Comparison of ENCODE assay signal across 8 cellular contexts in the genomic region with DNA sequence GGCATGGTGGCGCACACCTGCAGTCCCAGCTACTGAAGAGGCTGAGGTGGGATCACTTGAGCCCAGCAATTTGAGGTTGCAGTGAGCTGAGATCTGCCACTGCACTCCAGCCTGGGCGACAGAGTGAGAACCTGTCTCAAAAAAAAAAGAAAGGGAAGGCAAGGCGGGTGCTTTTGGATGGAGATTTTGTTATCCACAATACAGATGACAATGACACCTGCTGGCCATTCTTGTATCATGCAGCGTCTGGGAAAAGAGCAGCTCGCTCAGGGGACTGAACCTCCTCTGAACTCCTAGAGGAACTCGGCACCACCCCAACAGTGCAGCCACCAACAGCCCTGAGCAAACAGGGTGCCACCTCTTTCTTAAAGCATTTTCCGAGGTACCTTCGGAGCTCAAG. TPM values are rescaled to one million over a fixed set of nuclear protein-coding genes. Genes with fewer than 3 reads are reported as not detected.
DNase-seq lines count a peak whose midpoint lies in the region; ATAC-seq and TF ChIP-seq lines count a peak whose summit lies in the region.

No MANE protein-coding gene starts in this region.

- intact Hi-C loops in gastrocnemius medialis (cut with DNase I; ENCODE audit: low total_unique reads) = loop anchor here (2.0 kb wide), 1 partner anchor 282 kb away; no protein-coding TSS in a partner anchor

- H3K4me3 Mint-ChIP-seq in glutamatergic neuron (ENCODE audit: unreplicated experiment) = no peak overlapping the region

- H3K27me3 ChIP-seq in gastrocnemius medialis = no peaks in the 10 kb centered on the region

- no peak for TF ChIP-seq POLR2A in gastrocnemius medialis (IDR thresholded peaks at IDR 0.05)

- DNase-seq in NCI-H1436 (lab: John Stamatoyannopoulos, UW) (peak; percentile 17), NCI-H1436 treated with DMSO at 0.1 percent for 48 hours (lab: John Stamatoyannopoulos, UW) (no peak), Kasumi-1 (lab: John Stamatoyannopoulos, UW) (peak; percentile 59 to 66), glutamatergic neuron (peak; percentile 69), gastrocnemius medialis (no peak)

- H3K9me3 ChIP-seq in gastrocnemius medialis = no peaks in the 10 kb centered on the region

- no peak overlapping the region for H3K27ac ChIP-seq in gastrocnemius medialis

- no peak overlapping the region for H3K27ac Mint-ChIP-seq in glutamatergic neuron (ENCODE audit: unreplicated experiment)

- in situ Hi-C loops in gastrocnemius medialis (cut with MboI; ENCODE audit: low sequenced_read_pairs in 4 of 4) = loop anchor here in 1 of 4 donors (10.0 kb wide), 1 partner anchor 278 kb away; no protein-coding TSS in a partner anchor

- H3K36me3 ChIP-seq in gastrocnemius medialis = peaks cover 0 to 28% of the 10 kb centered on the region in 2 donors

- H3K27me3 Mint-ChIP-seq in glutamatergic neuron (ENCODE audit: unreplicated experiment) = no peaks in the 10 kb centered on the region

- peak in 1 of 2 donors; percentile 51 for ATAC-seq in gastrocnemius medialis
- ATAC-seq in GM21619 (IDR thresholded peaks at IDR 0.05; ENCODE audit: unreplicated experiment) = no peak
- no peak for ATAC-seq in GM19452 (IDR thresholded peaks at IDR 0.05; ENCODE audit: unreplicated experiment)

- H3K4me1 Mint-ChIP-seq in glutamatergic neuron (ENCODE audit: low read depth, unreplicated experiment) = peaks cover 2% of the 10 kb centered on the region

- H3K4me1 ChIP-seq in gastrocnemius medialis = no peaks in the 10 kb centered on the region

- no peak overlapping the region for H3K4me3 ChIP-seq in WI38 (ENCODE audit: low read depth, low read length)
- H3K4me3 ChIP-seq in gastrocnemius medialis = no peak overlapping the region

- TF ChIP-seq CTCF in WI38 (IDR thresholded peaks at IDR 0.05; ENCODE audit: low read depth, low read length) (peak; percentile 58), glutamatergic neuron (IDR thresholded peaks at IDR 0.05; ENCODE audit: partially characterized antibody, unreplicated experiment) (peak; percentile 75), gastrocnemius medialis (IDR thresholded peaks at IDR 0.05 in 4 of 5, conservative IDR thresholded peaks at IDR 0.05 in 1 of 5) (peak in 4 of 5 experiments; percentile 16 to 55 (median 42))

- no peaks in the 10 kb centered on the region for H3K9me3 Mint-ChIP-seq in glutamatergic neuron (ENCODE audit: unreplicated experiment)

- peaks cover under 1% of the 10 kb centered on the region for H3K36me3 Mint-ChIP-seq in glutamatergic neuron (ENCODE audit: unreplicated experiment)

RNA-seq across cellular contexts. Expression of gene HAUS8, which starts 22.8 kb away (rescaled TPM):
- total RNA-seq in glutamatergic neuron (ENCODE audit: unreplicated experiment) = 9.1 TPM
- 1 to 10 TPM in 3 of 4 donors, under 1 TPM in 1; 0.97 to 4.5 (median 3.3) TPM for total RNA-seq in gastrocnemius medialis

RNA-seq across cellular contexts. Expression of gene MYO9B, which starts 23.1 kb away (rescaled TPM):
- total RNA-seq in glutamatergic neuron (ENCODE audit: unreplicated experiment) (237 TPM), gastrocnemius medialis (10 to 100 TPM; 20.0 to 22.1 (median 20.7) TPM)

RNA-seq across cellular contexts. Expression of gene CPAMD8, which starts 25.8 kb away (rescaled TPM):
- 15.4 TPM for total RNA-seq in glutamatergic neuron (ENCODE audit: unreplicated experiment)
- 10 to 100 TPM in 1 of 4 donors, 1 to 10 TPM in 3; 6.0 to 15.6 (median 7.6) TPM for total RNA-seq in gastrocnemius medialis

Comparison
In these comparisons a context has a peak if more than half of its experiments do, and no peak if none do; other contexts are left out.
1. DNase-seq: peak in NCI-H1436 (single experiment), Kasumi-1 (2 of 2) and glutamatergic neuron (single experiment); none in NCI-H1436 treated with DMSO at 0.1 percent for 48 hours (single experiment) and gastrocnemius medialis (0 of 2).
2. RNA of gene MYO9B, which starts 23.1 kb away (total RNA-seq): 237 TPM in glutamatergic neuron (single experiment); 20.0 to 22.1 TPM in gastrocnemius medialis; every median in the first group is over 10 times any median in the second.
3. Peak in every context shown above with its lines, with median percentiles within 50 percentile points of each other: CTCF ChIP-seq.